Comparison of ENCODE assay signal across 13 cellular contexts in genomic region chr5:33272288-33272687, GRCh38.
A peak's percentile ranks its signal among the peaks of the same experiment; 100 is the strongest.
DNase-seq lines count a peak whose midpoint lies in the region; ATAC-seq, FAIRE-seq and TF ChIP-seq lines count a peak whose summit lies in the region.
"Had no signal": no experiment of that assay in that cellular context is flagged by ENCODE, and none has a peak within 500 bp of the region (broad histone marks: within the 10 kb centered on the region; RNA-seq: fewer than 3 reads in every experiment).

No MANE protein-coding gene starts in this region.

- no peak overlapping the region for H3K27ac Mint-ChIP-seq in activated T-helper 17 cell treated with anti-CD3 and anti-CD28 coated beads, Interleukin-2, amount 50 U/mL, for 72 hours
- H3K27ac Mint-ChIP-seq: activated naive CD8-positive, alpha-beta T cell treated with anti-CD3 and anti-CD28 coated beads, Interleukin-2, amount 10 ng/mL, durations not matched to agents 7 days and 5 days; nephron progenitor cell; stimulated activated effector memory CD8-positive, alpha-beta T cell treated with anti-CD3 and anti-CD28 coated beads, Interleukin-12 subunit alpha, Interleukin-12 subunit beta, amount 100 ng/mL, for 72 hours had no signal

- no peak for FAIRE-seq in GM12891 (lab: Jason Lieb, UNC)

- no peaks in the 10 kb centered on the region for H3K36me3 Mint-ChIP-seq in activated T-helper 17 cell treated with anti-CD3 and anti-CD28 coated beads, Interleukin-2, amount 50 U/mL, for 72 hours (ENCODE audit: low read depth)
- H3K36me3 Mint-ChIP-seq: activated naive CD8-positive, alpha-beta T cell treated with anti-CD3 and anti-CD28 coated beads, Interleukin-2, amount 10 ng/mL, durations not matched to agents 7 days and 5 days; stimulated activated effector memory CD8-positive, alpha-beta T cell treated with anti-CD3 and anti-CD28 coated beads, Interleukin-12 subunit alpha, Interleukin-12 subunit beta, amount 100 ng/mL, for 72 hours had no signal

- H3K27me3 Mint-ChIP-seq in activated T-helper 17 cell treated with anti-CD3 and anti-CD28 coated beads, Interleukin-2, amount 50 U/mL, for 72 hours: no peaks in the 10 kb centered on the region
- H3K27me3 Mint-ChIP-seq: activated naive CD8-positive, alpha-beta T cell treated with anti-CD3 and anti-CD28 coated beads, Interleukin-2, amount 10 ng/mL, durations not matched to agents 7 days and 5 days had no signal

- no peak overlapping the region for H3K4me3 Mint-ChIP-seq in activated T-helper 17 cell treated with anti-CD3 and anti-CD28 coated beads, Interleukin-2, amount 50 U/mL, for 72 hours
- H3K4me3 Mint-ChIP-seq: activated naive CD8-positive, alpha-beta T cell treated with anti-CD3 and anti-CD28 coated beads, Interleukin-2, amount 10 ng/mL, durations not matched to agents 7 days and 5 days; nephron progenitor cell; stimulated activated effector memory CD8-positive, alpha-beta T cell treated with anti-CD3 and anti-CD28 coated beads, Interleukin-12 subunit alpha, Interleukin-12 subunit beta, amount 100 ng/mL, for 72 hours had no signal

- no peak for ATAC-seq in HG03432 (IDR thresholded peaks at IDR 0.05; ENCODE audit: unreplicated experiment)
- no peak for ATAC-seq in activated T-helper 17 cell treated with anti-CD3 and anti-CD28 coated beads, Interleukin-2, amount 50 U/mL, for 72 hours (replicated peaks)
- ATAC-seq: stimulated activated effector memory CD8-positive, alpha-beta T cell treated with anti-CD3 and anti-CD28 coated beads, Interleukin-12 subunit alpha, Interleukin-12 subunit beta, amount 100 ng/mL, for 72 hours had no signal

- CTCF ChIA-PET in RWPE1 (lab: Yijun Ruan, JAX): interaction anchor here (0.6 to 1.1 kb wide), 4 partner anchors 11 to 627 kb away, joined by 3 read pairs; no protein-coding TSS in a partner anchor

- POLR2A ChIA-PET in RWPE1 (lab: Yijun Ruan, JAX; ENCODE audit: low non-redundant PET): no interaction called here

- TF ChIP-seq CTCF in RWPE1 (conservative IDR thresholded peaks at IDR 0.05; ENCODE audit: low read depth) (no peak), epithelial cell of proximal tubule (conservative IDR thresholded peaks at IDR 0.05; ENCODE audit: low read depth, low read length) (no peak)

- no peak for TF ChIP-seq POLR2A in GM12891 (IDR thresholded peaks at IDR 0.05; ENCODE audit: low read depth, low read length)

- H3K4me1 Mint-ChIP-seq in activated T-helper 17 cell treated with anti-CD3 and anti-CD28 coated beads, Interleukin-2, amount 50 U/mL, for 72 hours: no peaks in the 10 kb centered on the region
- H3K4me1 Mint-ChIP-seq: activated naive CD8-positive, alpha-beta T cell treated with anti-CD3 and anti-CD28 coated beads, Interleukin-2, amount 10 ng/mL, durations not matched to agents 7 days and 5 days; nephron progenitor cell; stimulated activated effector memory CD8-positive, alpha-beta T cell treated with anti-CD3 and anti-CD28 coated beads, Interleukin-12 subunit alpha, Interleukin-12 subunit beta, amount 100 ng/mL, for 72 hours had no signal

- no peaks in the 10 kb centered on the region for H3K9me3 Mint-ChIP-seq in activated T-helper 17 cell treated with anti-CD3 and anti-CD28 coated beads, Interleukin-2, amount 50 U/mL, for 72 hours
- H3K9me3 Mint-ChIP-seq: nephron progenitor cell had no signal

- H3K4me3 ChIP-seq in epithelial cell of proximal tubule (ENCODE audit: low read depth, low read length): no peak overlapping the region

- H3K27ac ChIP-seq in RWPE1: peak overlapping the region; percentile 80

- DNase-seq in ELR (ENCODE audit: low read depth): peak; percentile 98
- peak; percentile 82 for DNase-seq in RWPE1 (ENCODE audit: low spot score)
- peak; percentile 64 for DNase-seq in epithelial cell of proximal tubule (ENCODE audit: low read depth)
- peak; percentile 93 for DNase-seq in renal cortical epithelial cell (ENCODE audit: low read depth)
- no peak for DNase-seq in GM12891 (ENCODE audit: insufficient read length, low spot score)
- DNase-seq in NOMO-1 treated with dmso at 0.1 percent for 144 hours (lab: John Stamatoyannopoulos, UW; ENCODE audit: unreplicated experiment): no peak
- DNase-seq: activated naive CD8-positive, alpha-beta T cell treated with anti-CD3 and anti-CD28 coated beads, Interleukin-2, amount 10 ng/mL, durations not matched to agents 7 days and 5 days; NCI-H1105; nephron progenitor cell; T1000 had no signal

TF ChIP-seq in GM12891, 5 proteins besides CTCF, POLR2A, EP300 and RAD21:
- no peak for TF ChIP-seq POU2F2 (IDR thresholded peaks at IDR 0.05; ENCODE audit: low read depth, low read length)
- no peak for TF ChIP-seq TAF1 (IDR thresholded peaks at IDR 0.05; ENCODE audit: low read depth, low read length)
- TF ChIP-seq POLR2AphosphoS5 (IDR thresholded peaks at IDR 0.05; ENCODE audit: low read depth, low read length): no peak
- TF ChIP-seq PAX5 (IDR thresholded peaks at IDR 0.05; ENCODE audit: insufficient read depth, low read length, severe bottlenecking): no peak
- TF ChIP-seq SPI1 (IDR thresholded peaks at IDR 0.05; ENCODE audit: low read depth, low read length): no peak
TF ChIP-seq in GM12891: peak in this region for 0.

Comparison
In these comparisons a context has a peak if more than half of its experiments do, and no peak if none do; other contexts are left out.
1. DNase-seq: peak in ELR (single experiment), RWPE1 (single experiment), epithelial cell of proximal tubule (single experiment) and renal cortical epithelial cell (single experiment); none in GM12891 (single experiment) and NOMO-1 treated with dmso at 0.1 percent for 144 hours (single experiment).